27 cellular contexts compared by ENCODE assay signal in genomic region chr5:107232793-107233192, GRCh38.
"Had no signal": no experiment of that assay in that cellular context is flagged by ENCODE, and none has a peak within 500 bp of the region (broad histone marks: within the 10 kb centered on the region; RNA-seq: fewer than 3 reads in every experiment).

No MANE protein-coding gene starts in this region.

- H3K36me3 Mint-ChIP-seq: activated CD8-positive, alpha-beta memory T cell treated with anti-CD3 and anti-CD28 coated beads, Interleukin-2, amount 10 ng/mL, durations not matched to agents 7 days and 5 days; activated naive CD4-positive, alpha-beta T cell treated with anti-CD3 and anti-CD28 coated beads, Interleukin-2, amount 50 U/mL, for 72 hours; brain had no signal

- H3K9me3 Mint-ChIP-seq: activated naive CD8-positive, alpha-beta T cell treated with anti-CD3 and anti-CD28 coated beads, Interleukin-2, amount 50 U/mL, for 24 hours; activated T-cell treated with anti-CD3 and anti-CD28 coated beads, Interleukin-2, amount 50 U/mL, for 24 hours; activated T-helper 1 cell treated with anti-CD3 and anti-CD28 coated beads, Interleukin-12 subunit alpha, Interleukin-12 subunit beta, Interleukin-2, Interleukin-4 antibody, amounts not matched to agents 30 ng/mL and 10 ng/mL and 1 ng/mL, durations not matched to agents 14 hours and 24 hours and 36 hours; brain; central memory CD8-positive, alpha-beta T cell had no signal

- H3K27ac Mint-ChIP-seq: activated CD8-positive, alpha-beta memory T cell treated with anti-CD3 and anti-CD28 coated beads, Interleukin-2, amount 10 ng/mL, durations not matched to agents 7 days and 5 days; activated naive CD4-positive, alpha-beta T cell treated with anti-CD3 and anti-CD28 coated beads, Interleukin-2, amount 50 U/mL, for 72 hours; activated naive CD8-positive, alpha-beta T cell treated with anti-CD3 and anti-CD28 coated beads, Interleukin-2, amount 50 U/mL, for 24 hours; activated T-cell treated with anti-CD3 and anti-CD28 coated beads, Interleukin-2, amount 50 U/mL, for 24 hours; activated T-helper 1 cell treated with anti-CD3 and anti-CD28 coated beads, Interleukin-12 subunit alpha, Interleukin-12 subunit beta, Interleukin-2, Interleukin-4 antibody, amounts not matched to agents 30 ng/mL and 10 ng/mL and 1 ng/mL, durations not matched to agents 14 hours and 24 hours and 36 hours; brain had no signal

- DNase-seq: activated CD4-positive, alpha-beta T cell treated with anti-CD3 and anti-CD28 coated beads for 4 hours; activated CD8-positive, alpha-beta memory T cell treated with anti-CD3 and anti-CD28 coated beads, Interleukin-2, amount 10 ng/mL, durations not matched to agents 7 days and 5 days; activated effector memory CD4-positive, alpha-beta T cell treated with Interleukin-2 at 50 U/mL for 16 hours; activated naive CD4-positive, alpha-beta T cell treated with Interleukin-2 at 50 U/mL for 16 hours; activated naive CD8-positive, alpha-beta T cell treated with anti-CD3 and anti-CD28 coated beads, Interleukin-2, amount 50 U/mL, for 24 hours; activated T-cell treated with anti-CD3 and anti-CD28 coated beads, Interleukin-2, amount 50 U/mL, for 24 hours; amniotic stem cell; MG63; MV-4-11; NCI-H1092 treated with DMSO at 0.1 percent for 48 hours; NCI-H1417 treated with DMSO at 0.1 percent for 48 hours; NCI-H1694; NCI-H2029; NCI-H2107; NCI-H510A treated with DMSO at 0.1 percent for 48 hours; NCI-H774; NK-92 treated with Interleukin-12 subunit alpha and Interleukin-12 subunit beta, amount 100 ng/mL, for 24 hours; OCI-M1; Right ventricle myocardium superior; SJCRH30; SK-N-SH; T-helper 1 cell; WERI-Rb-1 had no signal

- H3K4me3 ChIP-seq: MG63, SJCRH30 had no signal

- H3K27me3 ChIP-seq: MG63, SJCRH30 had no signal

- H3K4me1 Mint-ChIP-seq: activated CD8-positive, alpha-beta memory T cell treated with anti-CD3 and anti-CD28 coated beads, Interleukin-2, amount 10 ng/mL, durations not matched to agents 7 days and 5 days; activated naive CD8-positive, alpha-beta T cell treated with anti-CD3 and anti-CD28 coated beads, Interleukin-2, amount 50 U/mL, for 24 hours; brain had no signal

- H3K27me3 Mint-ChIP-seq: activated CD8-positive, alpha-beta memory T cell treated with anti-CD3 and anti-CD28 coated beads, Interleukin-2, amount 10 ng/mL, durations not matched to agents 7 days and 5 days; activated T-cell treated with anti-CD3 and anti-CD28 coated beads, Interleukin-2, amount 50 U/mL, for 24 hours; brain had no signal

- H3K4me3 Mint-ChIP-seq: activated CD8-positive, alpha-beta memory T cell treated with anti-CD3 and anti-CD28 coated beads, Interleukin-2, amount 10 ng/mL, durations not matched to agents 7 days and 5 days; activated naive CD8-positive, alpha-beta T cell treated with anti-CD3 and anti-CD28 coated beads, Interleukin-2, amount 50 U/mL, for 24 hours; activated T-cell treated with anti-CD3 and anti-CD28 coated beads, Interleukin-2, amount 50 U/mL, for 24 hours; activated T-helper 1 cell treated with anti-CD3 and anti-CD28 coated beads, Interleukin-12 subunit alpha, Interleukin-12 subunit beta, Interleukin-2, Interleukin-4 antibody, amounts not matched to agents 30 ng/mL and 10 ng/mL and 1 ng/mL, durations not matched to agents 14 hours and 24 hours and 36 hours; brain; central memory CD8-positive, alpha-beta T cell had no signal

- H3K36me3 ChIP-seq: MG63, SJCRH30, WERI-Rb-1 had no signal

- H3K9me3 ChIP-seq: MG63, SJCRH30, SK-N-SH had no signal
